ENCODE assay signal across 31 cellular contexts in genomic region chr9:132587484-132587858, GRCh38. TPM values are rescaled to one million over a fixed set of nuclear protein-coding genes. Genes with fewer than 3 reads are reported as not detected.
"Had no signal": no experiment of that assay in that cellular context is flagged by ENCODE, and none has a peak within 500 bp of the region (broad histone marks: within the 10 kb centered on the region; RNA-seq: fewer than 3 reads in every experiment).

No MANE protein-coding gene starts in this region.

- H3K27ac ChIP-seq: body of pancreas, cardiac muscle cell, heart right ventricle, lower lobe of right lung, pancreas, suprapubic skin, tibial nerve had no signal

- H3K9me3 Mint-ChIP-seq: activated CD4-positive, alpha-beta memory T cell treated with anti-CD3 and anti-CD28 coated beads for 36 hours; activated naive CD4-positive, alpha-beta T cell treated with anti-CD3 and anti-CD28 coated beads for 36 hours; activated T-cell treated with anti-CD3 and anti-CD28 coated beads, Interleukin-2, amount 50 U/mL, for 72 hours; stimulated activated effector memory CD8-positive, alpha-beta T cell treated with anti-CD3 and anti-CD28 coated beads, Interleukin-12 subunit alpha, Interleukin-12 subunit beta, amount 100 ng/mL, for 72 hours; stimulated activated naive CD8-positive, alpha-beta T cell treated with anti-CD3 and anti-CD28 coated beads, Interleukin-15, amount 100 ng/mL, for 72 hours had no signal

- H3K36me3 Mint-ChIP-seq: stimulated activated effector memory CD8-positive, alpha-beta T cell treated with anti-CD3 and anti-CD28 coated beads, Interleukin-12 subunit alpha, Interleukin-12 subunit beta, amount 100 ng/mL, for 72 hours had no signal

- H3K9me3 ChIP-seq: body of pancreas, heart right ventricle, lower lobe of right lung, pancreas, suprapubic skin, tibial nerve had no signal

- H3K4me1 ChIP-seq: lower lobe of right lung, pancreas had no signal

- H3K36me3 ChIP-seq: cardiac muscle cell, heart right ventricle, lower lobe of right lung, pancreas, suprapubic skin had no signal

- H3K27ac Mint-ChIP-seq: activated CD4-positive, alpha-beta memory T cell treated with anti-CD3 and anti-CD28 coated beads for 36 hours; activated naive CD4-positive, alpha-beta T cell treated with anti-CD3 and anti-CD28 coated beads for 36 hours; activated T-cell treated with anti-CD3 and anti-CD28 coated beads, Interleukin-2, amount 50 U/mL, for 72 hours; stimulated activated effector memory CD8-positive, alpha-beta T cell treated with anti-CD3 and anti-CD28 coated beads, Interleukin-12 subunit alpha, Interleukin-12 subunit beta, amount 100 ng/mL, for 72 hours; stimulated activated naive CD8-positive, alpha-beta T cell treated with anti-CD3 and anti-CD28 coated beads, Interleukin-15, amount 100 ng/mL, for 72 hours had no signal

- DNase-seq: activated CD4-positive, alpha-beta memory T cell treated with anti-CD3 and anti-CD28 coated beads for 36 hours; activated CD4-positive, alpha-beta T cell treated with anti-CD3 and anti-CD28 coated beads for 4 hours; activated CD4-positive, CD25-positive, alpha-beta regulatory T cell; activated effector memory CD4-positive, alpha-beta T cell treated with Interleukin-2 at 50 U/mL for 16 hours; activated naive CD4-positive, alpha-beta T cell treated with anti-CD3 and anti-CD28 coated beads for 36 hours; activated T-cell treated with anti-CD3 and anti-CD28 coated beads, Interleukin-2, amount 50 U/mL, for 72 hours; anterior cingulate cortex; body of pancreas; effector CD4-positive, alpha-beta T cell; heart right ventricle; immature natural killer cell; lower lobe of right lung; mesendoderm; naive thymus-derived CD4-positive, alpha-beta T cell; pancreas; right cardiac atrium; stimulated activated CD4-positive, alpha-beta T cell treated with anti-CD3 and anti-CD28 coated beads, Interleukin-1b, Interleukin-23, amount 100 ng/mL, for 48 hours; stimulated activated naive CD8-positive, alpha-beta T cell treated with anti-CD3 and anti-CD28 coated beads, Interleukin-15, amount 100 ng/mL, for 72 hours; T1000 had no signal

- H3K4me3 ChIP-seq: body of pancreas, cardiac muscle cell, heart right ventricle, lower lobe of right lung, pancreas, suprapubic skin, tibial nerve had no signal

- ATAC-seq: activated T-cell treated with anti-CD3 and anti-CD28 coated beads, Interleukin-2, amount 50 U/mL, for 72 hours; body of pancreas; heart right ventricle; left lobe of liver; lower lobe of right lung; naive thymus-derived CD4-positive, alpha-beta T cell; pancreas; right cardiac atrium; stimulated activated effector memory CD8-positive, alpha-beta T cell treated with anti-CD3 and anti-CD28 coated beads, Interleukin-12 subunit alpha, Interleukin-12 subunit beta, amount 100 ng/mL, for 72 hours; stimulated activated naive CD8-positive, alpha-beta T cell treated with anti-CD3 and anti-CD28 coated beads, Interleukin-15, amount 100 ng/mL, for 72 hours had no signal

- H3K4me3 Mint-ChIP-seq: activated CD4-positive, alpha-beta memory T cell treated with anti-CD3 and anti-CD28 coated beads for 36 hours; activated naive CD4-positive, alpha-beta T cell treated with anti-CD3 and anti-CD28 coated beads for 36 hours; activated T-cell treated with anti-CD3 and anti-CD28 coated beads, Interleukin-2, amount 50 U/mL, for 72 hours; naive thymus-derived CD4-positive, alpha-beta T cell; stimulated activated effector memory CD8-positive, alpha-beta T cell treated with anti-CD3 and anti-CD28 coated beads, Interleukin-12 subunit alpha, Interleukin-12 subunit beta, amount 100 ng/mL, for 72 hours; stimulated activated naive CD8-positive, alpha-beta T cell treated with anti-CD3 and anti-CD28 coated beads, Interleukin-15, amount 100 ng/mL, for 72 hours had no signal

RNA-seq across cellular contexts. Expression of gene BARHL1, which starts 5.1 kb away (rescaled TPM):
- total RNA-seq: activated CD4-positive, alpha-beta memory T cell treated with anti-CD3 and anti-CD28 coated beads for 36 hours; activated naive CD4-positive, alpha-beta T cell treated with anti-CD3 and anti-CD28 coated beads for 36 hours; activated T-cell treated with anti-CD3 and anti-CD28 coated beads, Interleukin-2, amount 50 U/mL, for 72 hours; body of pancreas; cardiac muscle cell; epithelial cell of proximal tubule; fibroblast of villous mesenchyme; heart right ventricle; kidney epithelial cell; left lobe of liver; lower lobe of right lung; naive thymus-derived CD4-positive, alpha-beta T cell; pancreas; pulmonary artery endothelial cell; right cardiac atrium; skeletal muscle tissue; suprapubic skin; T-helper 1 cell treated with Interleukin-12 subunit alpha and Interleukin-12 subunit beta and Interleukin-4 antibody, amounts not matched to agents 30 ng/mL and 1 ng/mL, for 36 hours; tibial nerve; urinary bladder had no signal
- polyA plus RNA-seq: cardiac muscle cell; heart right ventricle; immature natural killer cell; naive thymus-derived CD4-positive, alpha-beta T cell; right cardiac atrium; urinary bladder had no signal
